ENCODE assay signal across 1 cellular context in the genomic region with DNA sequence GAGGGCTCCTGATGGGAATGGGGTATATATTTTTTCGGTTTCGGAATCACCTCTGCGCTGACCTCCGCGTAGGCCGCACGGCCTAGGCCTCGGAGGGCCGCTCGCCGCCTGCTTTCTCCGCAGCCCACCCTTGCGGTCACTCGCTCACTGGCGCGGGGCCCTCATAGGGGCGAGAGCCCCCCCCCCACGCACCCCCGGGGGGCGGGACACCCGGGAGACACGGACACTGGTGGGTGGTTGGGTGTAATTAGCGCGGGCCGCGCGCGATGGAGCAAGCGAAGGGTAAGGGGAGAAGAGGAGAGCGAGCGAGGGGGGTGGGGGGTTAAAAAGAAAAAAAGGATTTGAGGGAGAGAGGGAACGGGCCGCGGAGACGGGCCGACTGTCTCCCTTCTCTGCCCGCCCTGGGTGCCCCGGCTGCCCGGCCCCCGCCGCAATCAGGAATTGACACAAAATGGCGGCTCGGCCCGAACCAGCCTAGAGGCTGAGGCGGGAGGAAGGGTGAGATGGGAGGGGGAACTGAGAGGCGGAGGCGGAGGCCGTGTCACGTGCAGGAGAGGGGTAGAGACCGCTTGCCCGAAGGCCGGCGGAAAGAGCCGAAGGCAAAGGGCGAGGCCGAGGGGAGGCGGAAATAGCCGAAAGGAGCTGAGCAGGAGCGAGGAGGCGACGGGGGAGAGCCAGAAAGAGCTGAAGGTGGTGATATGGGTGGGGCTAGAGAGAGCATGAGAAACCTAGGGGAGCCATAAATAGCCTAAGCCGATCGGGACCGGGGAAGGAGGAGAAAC.
A peak's percentile ranks its signal among the peaks of the same experiment; 100 is the strongest.
TF ChIP-seq lines count a peak whose summit lies in the region.

No MANE protein-coding gene starts in this region.

TF ChIP-seq in K562, 482 proteins besides CTCF, POLR2A, EP300 and RAD21 (continued from another document and continues in another):
- TF ChIP-seq, protein P1, sequence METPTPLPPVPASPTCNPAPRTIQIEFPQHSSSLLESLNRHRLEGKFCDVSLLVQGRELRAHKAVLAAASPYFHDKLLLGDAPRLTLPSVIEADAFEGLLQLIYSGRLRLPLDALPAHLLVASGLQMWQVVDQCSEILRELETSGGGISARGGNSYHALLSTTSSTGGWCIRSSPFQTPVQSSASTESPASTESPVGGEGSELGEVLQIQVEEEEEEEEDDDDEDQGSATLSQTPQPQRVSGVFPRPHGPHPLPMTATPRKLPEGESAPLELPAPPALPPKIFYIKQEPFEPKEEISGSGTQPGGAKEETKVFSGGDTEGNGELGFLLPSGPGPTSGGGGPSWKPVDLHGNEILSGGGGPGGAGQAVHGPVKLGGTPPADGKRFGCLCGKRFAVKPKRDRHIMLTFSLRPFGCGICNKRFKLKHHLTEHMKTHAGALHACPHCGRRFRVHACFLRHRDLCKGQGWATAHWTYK (CRISPR knock-in tag; IDR thresholded peaks at IDR 0.05), result peak; percentile 61; the same call in 1 of the 2 replicates
- TF ChIP-seq, protein P2, sequence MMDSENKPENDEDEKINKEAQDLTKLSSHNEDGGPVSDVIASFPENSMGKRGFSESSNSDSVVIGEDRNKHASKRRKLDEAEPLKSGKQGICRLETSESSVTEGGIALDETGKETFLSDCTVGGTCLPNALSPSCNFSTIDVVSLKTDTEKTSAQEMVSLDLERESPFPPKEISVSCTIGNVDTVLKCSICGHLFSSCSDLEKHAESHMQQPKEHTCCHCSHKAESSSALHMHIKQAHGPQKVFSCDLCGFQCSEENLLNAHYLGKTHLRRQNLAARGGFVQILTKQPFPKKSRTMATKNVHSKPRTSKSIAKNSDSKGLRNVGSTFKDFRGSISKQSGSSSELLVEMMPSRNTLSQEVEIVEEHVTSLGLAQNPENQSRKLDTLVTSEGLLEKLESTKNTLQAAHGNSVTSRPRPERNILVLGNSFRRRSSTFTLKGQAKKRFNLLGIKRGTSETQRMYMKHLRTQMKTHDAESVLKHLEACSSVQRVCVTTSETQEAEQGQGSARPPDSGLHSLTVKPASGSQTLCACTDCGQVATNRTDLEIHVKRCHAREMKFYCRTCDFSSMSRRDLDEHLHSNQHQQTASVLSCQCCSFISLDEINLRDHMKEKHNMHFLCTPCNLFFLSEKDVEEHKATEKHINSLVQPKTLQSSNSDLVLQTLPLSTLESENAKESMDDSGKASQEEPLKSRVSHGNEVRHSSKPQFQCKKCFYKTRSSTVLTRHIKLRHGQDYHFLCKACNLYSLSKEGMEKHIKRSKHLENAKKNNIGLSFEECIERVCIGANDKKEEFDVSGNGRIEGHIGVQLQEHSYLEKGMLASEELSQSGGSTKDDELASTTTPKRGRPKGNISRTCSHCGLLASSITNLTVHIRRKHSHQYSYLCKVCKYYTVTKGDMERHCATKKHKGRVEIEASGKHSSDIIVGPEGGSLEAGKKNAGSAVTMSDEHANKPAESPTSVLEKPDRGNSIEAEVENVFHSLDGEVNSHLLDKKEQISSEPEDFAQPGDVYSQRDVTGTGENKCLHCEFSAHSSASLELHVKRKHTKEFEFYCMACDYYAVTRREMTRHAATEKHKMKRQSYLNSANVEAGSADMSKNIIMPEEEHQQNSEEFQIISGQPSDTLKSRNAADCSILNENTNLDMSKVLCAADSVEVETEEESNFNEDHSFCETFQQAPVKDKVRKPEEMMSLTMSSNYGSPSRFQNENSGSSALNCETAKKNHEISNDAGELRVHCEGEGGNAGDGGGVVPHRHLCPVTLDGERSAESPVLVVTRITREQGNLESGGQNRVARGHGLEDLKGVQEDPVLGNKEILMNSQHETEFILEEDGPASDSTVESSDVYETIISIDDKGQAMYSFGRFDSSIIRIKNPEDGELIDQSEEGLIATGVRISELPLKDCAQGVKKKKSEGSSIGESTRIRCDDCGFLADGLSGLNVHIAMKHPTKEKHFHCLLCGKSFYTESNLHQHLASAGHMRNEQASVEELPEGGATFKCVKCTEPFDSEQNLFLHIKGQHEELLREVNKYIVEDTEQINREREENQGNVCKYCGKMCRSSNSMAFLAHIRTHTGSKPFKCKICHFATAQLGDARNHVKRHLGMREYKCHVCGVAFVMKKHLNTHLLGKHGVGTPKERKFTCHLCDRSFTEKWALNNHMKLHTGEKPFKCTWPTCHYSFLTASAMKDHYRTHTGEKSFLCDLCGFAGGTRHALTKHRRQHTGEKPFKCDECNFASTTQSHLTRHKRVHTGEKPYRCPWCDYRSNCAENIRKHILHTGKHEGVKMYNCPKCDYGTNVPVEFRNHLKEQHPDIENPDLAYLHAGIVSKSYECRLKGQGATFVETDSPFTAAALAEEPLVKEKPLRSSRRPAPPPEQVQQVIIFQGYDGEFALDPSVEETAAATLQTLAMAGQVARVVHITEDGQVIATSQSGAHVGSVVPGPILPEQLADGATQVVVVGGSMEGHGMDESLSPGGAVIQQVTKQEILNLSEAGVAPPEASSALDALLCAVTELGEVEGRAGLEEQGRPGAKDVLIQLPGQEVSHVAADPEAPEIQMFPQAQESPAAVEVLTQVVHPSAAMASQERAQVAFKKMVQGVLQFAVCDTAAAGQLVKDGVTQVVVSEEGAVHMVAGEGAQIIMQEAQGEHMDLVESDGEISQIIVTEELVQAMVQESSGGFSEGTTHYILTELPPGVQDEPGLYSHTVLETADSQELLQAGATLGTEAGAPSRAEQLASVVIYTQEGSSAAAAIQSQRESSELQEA (IDR thresholded peaks at IDR 0.05; ENCODE audit: low read depth), result no peak
- TF ChIP-seq POLR2B (IDR thresholded peaks at IDR 0.05; ENCODE audit: low read depth, partially characterized antibody) (peak; percentile 63), PRMT5 (CRISPR knock-in tag; IDR thresholded peaks at IDR 0.05) (peak; percentile 25; the same call in 1 of the 2 replicates), NR1H2 (CRISPR knock-in tag; IDR thresholded peaks at IDR 0.05) (peak; percentile 77; the same call in 1 of the 2 replicates), PHF21A (IDR thresholded peaks at IDR 0.05; ENCODE audit: borderline replicate concordance, low read depth) (0 out of 2 replicates have a peak, but pooled peaks have one; percentile 55), SIN3B (IDR thresholded peaks at IDR 0.05; ENCODE audit: low read depth) (no peak), RREB1 (CRISPR knock-in tag; IDR thresholded peaks at IDR 0.05) (peak; percentile 79), ZBTB7A (IDR thresholded peaks at IDR 0.05; ENCODE audit: borderline replicate concordance, control insufficient read depth, low read depth, low read length) (peak; percentile 95), ELF2 (CRISPR knock-in tag; IDR thresholded peaks at IDR 0.05) (0 out of 2 replicates have a peak, but pooled peaks have one; percentile 44), DIDO1 (tag; IDR thresholded peaks at IDR 0.05; ENCODE audit: low read depth) (0 out of 2 replicates have a peak, but pooled peaks have one; percentile 25), CREB1 (IDR thresholded peaks at IDR 0.05) (no peak; the same call in 1 of the 2 replicates), CREB1 (CRISPR knock-in tag; IDR thresholded peaks at IDR 0.05) (no peak), TAF9B (IDR thresholded peaks at IDR 0.05; ENCODE audit: partially characterized antibody) (peak; percentile 78), NFE2L1 (tag; IDR thresholded peaks at IDR 0.05; ENCODE audit: borderline replicate concordance, low read depth) (no peak), ZKSCAN3 (CRISPR knock-in tag; IDR thresholded peaks at IDR 0.05) (no peak), UBTF (IDR thresholded peaks at IDR 0.05; ENCODE audit: borderline replicate concordance in 1 of 2, low read depth in 2 of 2, low read length in 2 of 2) (peak; percentile 73 to 91; a peak in 3 of 4 replicates), ATF4 (CRISPR knock-in tag; IDR thresholded peaks at IDR 0.05) (peak; percentile 40; the same call in 1 of the 2 replicates), ZNF121 (CRISPR knock-in tag; conservative IDR thresholded peaks at IDR 0.05) (no peak), ELF1 (tag; IDR thresholded peaks at IDR 0.05) (peak; percentile 62), NFIX (CRISPR knock-in tag; IDR thresholded peaks at IDR 0.05; ENCODE audit: low read depth) (no peak), RNF219 (CRISPR knock-in tag; IDR thresholded peaks at IDR 0.05) (no peak)
- TF ChIP-seq, protein P3, sequence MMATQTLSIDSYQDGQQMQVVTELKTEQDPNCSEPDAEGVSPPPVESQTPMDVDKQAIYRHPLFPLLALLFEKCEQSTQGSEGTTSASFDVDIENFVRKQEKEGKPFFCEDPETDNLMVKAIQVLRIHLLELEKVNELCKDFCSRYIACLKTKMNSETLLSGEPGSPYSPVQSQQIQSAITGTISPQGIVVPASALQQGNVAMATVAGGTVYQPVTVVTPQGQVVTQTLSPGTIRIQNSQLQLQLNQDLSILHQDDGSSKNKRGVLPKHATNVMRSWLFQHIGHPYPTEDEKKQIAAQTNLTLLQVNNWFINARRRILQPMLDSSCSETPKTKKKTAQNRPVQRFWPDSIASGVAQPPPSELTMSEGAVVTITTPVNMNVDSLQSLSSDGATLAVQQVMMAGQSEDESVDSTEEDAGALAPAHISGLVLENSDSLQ (IDR thresholded peaks at IDR 0.05), result peak; percentile 64
- TF ChIP-seq, protein P4, sequence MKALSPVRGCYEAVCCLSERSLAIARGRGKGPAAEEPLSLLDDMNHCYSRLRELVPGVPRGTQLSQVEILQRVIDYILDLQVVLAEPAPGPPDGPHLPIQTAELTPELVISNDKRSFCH (CRISPR knock-in tag; IDR thresholded peaks at IDR 0.05), result no peak
- TF ChIP-seq, protein P4 (tag; IDR thresholded peaks at IDR 0.05), result peak; percentile 74
